In the genomic region with DNA sequence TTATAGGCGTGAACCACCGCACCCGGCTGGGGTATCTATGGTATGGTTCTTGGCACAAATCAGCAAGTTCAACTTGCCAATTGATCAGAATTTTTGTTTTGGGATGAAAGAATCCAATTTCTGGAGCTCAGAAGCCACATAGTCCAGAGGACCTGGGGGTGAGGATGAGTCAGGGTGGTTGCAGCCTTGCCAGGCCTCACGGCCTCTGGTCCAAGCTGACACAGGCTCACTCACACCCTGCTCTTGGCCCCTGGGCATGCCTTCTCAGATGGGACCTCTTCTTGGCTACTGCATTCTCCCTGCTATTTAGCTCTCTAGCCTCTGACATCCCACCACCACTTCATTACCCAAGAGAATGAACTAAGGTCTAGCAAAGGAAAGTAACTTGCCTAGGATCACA, we compare ENCODE assay signal across 14 cellular contexts. TPM values are rescaled to one million over a fixed set of nuclear protein-coding genes. Genes with fewer than 3 reads are reported as not detected.
A peak's percentile ranks its signal among the peaks of the same experiment; 100 is the strongest.
DNase-seq lines count a peak whose midpoint lies in the region; ATAC-seq, FAIRE-seq and TF ChIP-seq lines count a peak whose summit lies in the region.
"Had no signal": no experiment of that assay in that cellular context is flagged by ENCODE, and none has a peak within 500 bp of the region (broad histone marks: within the 10 kb centered on the region; RNA-seq: fewer than 3 reads in every experiment).

No MANE protein-coding gene starts in this region.

- no peaks in the 10 kb centered on the region for H3K9me3 ChIP-seq in BLaER1
- no peaks in the 10 kb centered on the region for H3K9me3 ChIP-seq in psoas muscle
- H3K9me3 ChIP-seq in Caco-2: no peaks in the 10 kb centered on the region
- H3K9me3 ChIP-seq: lower lobe of right lung had no signal

- no peaks in the 10 kb centered on the region for H4K20me1 ChIP-seq in BLaER1

- peaks cover 7% of the 10 kb centered on the region for H3K4me1 Mint-ChIP-seq in Caco-2 (ENCODE audit: low read depth, unreplicated experiment)
- H3K4me1 Mint-ChIP-seq: central memory CD8-positive, alpha-beta T cell had no signal

- H3K27me3 ChIP-seq in BLaER1 (no peaks in the 10 kb centered on the region), psoas muscle (ENCODE audit: insufficient read depth in 3 of 3, low read length in 2 of 3) (no peaks in the 10 kb centered on the region), Caco-2 (replicated peaks; ENCODE audit: control insufficient read depth, insufficient read depth, low read length) (no peaks in the 10 kb centered on the region)

- H3K27me3 Mint-ChIP-seq in Caco-2 (ENCODE audit: insufficient read depth, unreplicated experiment): no peaks in the 10 kb centered on the region
- H3K27me3 Mint-ChIP-seq: central memory CD8-positive, alpha-beta T cell had no signal

- DNase-seq in LHCN-M2 (ENCODE audit: low read depth) (peak; percentile 42), coronary artery (ENCODE audit: low spot score) (peak; percentile 54), psoas muscle (no peak), RCC 7860 (ENCODE audit: low spot score) (no peak), Caco-2 (no peak)
- no peak for DNase-seq in activated T-cell treated with anti-CD3 and anti-CD28 coated beads, Interleukin-2, amount 50 U/mL, for 48 hours
- DNase-seq: lower lobe of right lung; stimulated activated CD8-positive, alpha-beta memory T cell treated with anti-CD3 and anti-CD28 coated beads, Interleukin-4, amount 100 ng/mL, for 48 hours had no signal

- BruUV-seq in Caco-2 (replicated peaks; lab: Mats Ljungman, UMichigan): no TSS peak

- no peaks in the 10 kb centered on the region for H3K36me3 Mint-ChIP-seq in Caco-2 (ENCODE audit: insufficient read depth, unreplicated experiment)

- CTCF ChIA-PET in Caco-2 (lab: Charles Lee): no interaction called here

- no peak overlapping the region for H3K27ac Mint-ChIP-seq in Caco-2 (ENCODE audit: unreplicated experiment)
- H3K27ac Mint-ChIP-seq: GM23338 had no signal

- no peak overlapping the region for H3K4me3 ChIP-seq in BLaER1
- H3K4me3 ChIP-seq in coronary artery: no peak overlapping the region
- no peak overlapping the region for H3K4me3 ChIP-seq in psoas muscle
- no peak overlapping the region for H3K4me3 ChIP-seq in Caco-2 (ENCODE audit: low read depth, low read length)
- H3K4me3 ChIP-seq: GM23338, lower lobe of right lung had no signal

- no peak overlapping the region; the same call in 1 of the 2 replicates for H3K4me2 ChIP-seq in BLaER1
- H3K4me2 ChIP-seq: GM23338 had no signal

- POLR2A ChIA-PET in Caco-2 (lab: Charles Lee): no interaction called here

- no peak for TF ChIP-seq CTCF in coronary artery (IDR thresholded peaks at IDR 0.05)
- no peak for TF ChIP-seq CTCF in psoas muscle (IDR thresholded peaks at IDR 0.05)
- TF ChIP-seq CTCF in Caco-2 (IDR thresholded peaks at IDR 0.05; ENCODE audit: insufficient read depth in 1 of 2, low read depth in 1 of 2, low read length in 1 of 2, severe bottlenecking in 1 of 2, unreplicated experiment in 1 of 2): no peak

- ATAC-seq in psoas muscle: peak; percentile 19 to 68 (median 62)
- no peak for ATAC-seq in HG03442 (IDR thresholded peaks at IDR 0.05; ENCODE audit: unreplicated experiment)
- ATAC-seq: GM23338, lower lobe of right lung had no signal

- H3K27ac ChIP-seq in BLaER1 (peak overlapping the region; percentile 64; the same call in 1 of the 2 replicates), coronary artery (peak overlapping the region; percentile 45 to 86), psoas muscle (peak overlapping the region; percentile 30)
- H3K27ac ChIP-seq: lower lobe of right lung had no signal

- no peak overlapping the region for H3K4me3 Mint-ChIP-seq in Caco-2 (ENCODE audit: unreplicated experiment)
- H3K4me3 Mint-ChIP-seq: central memory CD8-positive, alpha-beta T cell; GM23338 had no signal

- H3K9ac ChIP-seq in BLaER1: no peak overlapping the region

- intact Hi-C loops in psoas muscle (cut with DNase I): no loop called here
- intact Hi-C loops in Caco-2 (cut with micrococcal nuclease; ENCODE audit: unreplicated experiment): no loop called here

- 66 to 79% (median 73%) methylated on average over 4 of the region's 4 CpGs for WGBS in psoas muscle, 3 donors

- H3K4me1 ChIP-seq in BLaER1: peaks cover 46% of the 10 kb centered on the region
- peaks cover 11% of the 10 kb centered on the region for H3K4me1 ChIP-seq in psoas muscle
- peaks cover 8% of the 10 kb centered on the region; the same call in 1 of the 2 replicates for H3K4me1 ChIP-seq in Caco-2

- H3K36me3 ChIP-seq in BLaER1 (peaks cover 83% of the 10 kb centered on the region), psoas muscle (ENCODE audit: insufficient read depth in 1 of 2, low read depth in 1 of 2) (peaks cover 0 to 25% of the 10 kb centered on the region in 2 donors), Caco-2 (ENCODE audit: control insufficient read depth, insufficient read depth, low read length) (no peaks in the 10 kb centered on the region)

- no peaks in the 10 kb centered on the region for H3K9me3 Mint-ChIP-seq in Caco-2 (ENCODE audit: unreplicated experiment)
- H3K9me3 Mint-ChIP-seq: central memory CD8-positive, alpha-beta T cell; GM23338 had no signal

- no peak for FAIRE-seq in RCC 7860 (lab: Jason Lieb, UNC)
- FAIRE-seq: G401.6 had no signal

RNA-seq across cellular contexts. Expression of gene CAPG, which starts 16.3 kb away (rescaled TPM):
- 156 and 172 TPM in 2 replicates for total RNA-seq in LHCN-M2 (2014; rRNA removed)
- 118 TPM for polyA plus RNA-seq in LHCN-M2 (2012)
- total RNA-seq in psoas muscle: 10 to 100 TPM in 1 of 4 donors, 1 to 10 TPM in 3; 4.2 to 11.1 (median 8.6) TPM
- 10 to 100 TPM in 1 of 3 donors, 1 to 10 TPM in 2; 2.8 to 10.2 (median 6.6) TPM for polyA plus RNA-seq in psoas muscle
- 6.2 and 10.0 TPM in 2 replicates for total RNA-seq in Caco-2 (2022)

RNA-seq across cellular contexts. Expression of gene SH2D6, which starts 24.7 kb away (rescaled TPM):
- total RNA-seq in LHCN-M2 (2014; rRNA removed): 5.9 and 8.0 TPM in 2 replicates
- 6.4 TPM for polyA plus RNA-seq in LHCN-M2 (2012)
- total RNA-seq in psoas muscle: 1 to 10 TPM in 1 of 4 donors, under 1 TPM in 2, not detected in 1; 0.48 to 1.4 (median 0.62) TPM
- 1 to 10 TPM in 1 of 3 donors, under 1 TPM in 2; 0.25 to 1.1 (median 0.77) TPM for polyA plus RNA-seq in psoas muscle
- total RNA-seq in Caco-2 (2022): 0.51 and 0.88 TPM in 2 replicates
- total RNA-seq: epithelial cell of proximal tubule, GM23338 had no signal

RNA-seq across cellular contexts. Expression of gene ELMOD3, which starts 39.3 kb away (rescaled TPM):
- total RNA-seq in LHCN-M2 (2014; rRNA removed): 20.4 and 22.6 TPM in 2 replicates
- 11.2 TPM for polyA plus RNA-seq in LHCN-M2 (2012)
- total RNA-seq in psoas muscle: 10 to 100 TPM; 16.0 to 19.2 (median 17.6) TPM
- 10 to 100 TPM; 17.2 to 33.2 (median 20.4) TPM for polyA plus RNA-seq in psoas muscle
- total RNA-seq in Caco-2 (2022): 10.3 and 11.3 TPM in 2 replicates

RNA-seq across cellular contexts. Expression of gene RETSAT, which starts 39.5 kb away (rescaled TPM):
- 52.3 and 61.3 TPM in 2 replicates for total RNA-seq in LHCN-M2 (2014; rRNA removed)
- polyA plus RNA-seq in LHCN-M2 (2012): 29.1 TPM
- total RNA-seq in psoas muscle: 100 to 1,000 TPM in 1 of 4 donors, 10 to 100 TPM in 3; 28.3 to 115 (median 63.3) TPM
- 10 to 100 TPM; 36.9 to 74.3 (median 45.6) TPM for polyA plus RNA-seq in psoas muscle
- 31.1 and 32.3 TPM in 2 replicates for total RNA-seq in Caco-2 (2022)

Comparison
In these comparisons a context has a peak if more than half of its experiments do, and no peak if none do; other contexts are left out.
1. DNase-seq: peak in LHCN-M2 (single experiment) and coronary artery (single experiment); none in psoas muscle (0 of 2), RCC 7860 (single experiment), Caco-2 (0 of 2) and activated T-cell treated with anti-CD3 and anti-CD28 coated beads, Interleukin-2, amount 50 U/mL, for 48 hours (0 of 2).
2. RNA of gene CAPG, which starts 16.3 kb away (total RNA-seq): 156 to 172 TPM in LHCN-M2; 6.2 to 10.0 TPM in Caco-2 and 4.2 to 11.1 TPM in psoas muscle; every median in the first group is over 10 times any median in the second.
3. Peak in every context shown above with its lines, with median percentiles within 50 percentile points of each other: H3K27ac ChIP-seq.